Comparison of ENCODE assay signal across 14 cellular contexts in the genomic region with DNA sequence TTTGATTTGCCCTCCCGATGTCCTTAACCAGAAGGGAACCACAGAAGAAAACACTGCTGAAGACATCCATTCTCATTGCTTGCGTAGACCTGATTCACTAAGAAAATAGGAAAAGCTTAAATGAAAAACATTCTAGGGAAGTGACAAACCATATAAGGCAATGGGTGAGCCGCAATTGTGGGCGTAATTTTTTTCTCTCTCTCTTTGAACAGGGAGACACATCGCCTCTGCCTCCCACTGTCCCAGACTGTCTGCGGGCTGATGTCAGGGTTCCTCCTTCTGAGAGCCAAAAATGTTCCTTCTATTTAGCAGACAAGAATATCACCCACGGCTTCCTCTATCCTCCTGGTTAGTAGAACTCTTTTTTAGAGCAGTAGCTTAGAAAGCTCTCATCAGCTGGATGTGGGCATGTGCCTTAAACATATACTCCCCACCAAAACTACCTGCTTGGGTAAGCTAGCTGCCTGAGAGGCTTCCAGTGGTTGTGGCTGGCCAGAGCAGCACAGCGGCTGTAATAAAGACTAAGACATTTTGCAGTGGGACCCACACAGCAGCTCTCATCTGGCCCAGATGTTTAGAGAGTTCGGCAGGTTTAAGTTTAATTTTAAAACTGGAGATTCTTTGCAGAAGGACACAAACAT. TPM values are rescaled to one million over a fixed set of nuclear protein-coding genes. Genes with fewer than 3 reads are reported as not detected.
DNase-seq lines count a peak whose midpoint lies in the region; ATAC-seq and TF ChIP-seq lines count a peak whose summit lies in the region.
"Had no signal": no experiment of that assay in that cellular context is flagged by ENCODE, and none has a peak within 500 bp of the region (broad histone marks: within the 10 kb centered on the region; RNA-seq: fewer than 3 reads in every experiment).

No MANE protein-coding gene starts in this region.

- no peak overlapping the region for H3K4me3 Mint-ChIP-seq in effector memory CD8-positive, alpha-beta T cell
- H3K4me3 Mint-ChIP-seq: B cell, endodermal cell had no signal

- no peaks in the 10 kb centered on the region for H3K27me3 Mint-ChIP-seq in effector memory CD8-positive, alpha-beta T cell

- no peak for ATAC-seq in effector memory CD8-positive, alpha-beta T cell (replicated peaks)
- no peak for ATAC-seq in GM18519 (IDR thresholded peaks at IDR 0.05; ENCODE audit: low FRiP score, unreplicated experiment)
- ATAC-seq in GM19395 (IDR thresholded peaks at IDR 0.05; ENCODE audit: unreplicated experiment), result no peak
- ATAC-seq: left lobe of liver had no signal

- H3K9me3 Mint-ChIP-seq in effector memory CD8-positive, alpha-beta T cell, result no peaks in the 10 kb centered on the region
- H3K9me3 Mint-ChIP-seq: endodermal cell had no signal

- H3K36me3 Mint-ChIP-seq in effector memory CD8-positive, alpha-beta T cell (ENCODE audit: insufficient read depth), result no peaks in the 10 kb centered on the region

- no peak for TF ChIP-seq CTCF in AG04449 (IDR thresholded peaks at IDR 0.05; ENCODE audit: insufficient read depth, low read length, missing control alignments)

- H3K27ac Mint-ChIP-seq in effector memory CD8-positive, alpha-beta T cell, result no peak overlapping the region
- H3K27ac Mint-ChIP-seq: B cell, endodermal cell had no signal

- H3K4me1 Mint-ChIP-seq in effector memory CD8-positive, alpha-beta T cell (ENCODE audit: low read depth in 2 of 2), result no peaks in the 10 kb centered on the region
- H3K4me1 Mint-ChIP-seq: B cell, endodermal cell had no signal

- CTCF ChIA-PET in AG04449 (lab: Yijun Ruan, JAX), result interaction anchor here (1.2 to 1.4 kb wide), 3 partner anchors 38 to 176 kb away, joined by 3 to 5 read pairs (median 4); partner anchors contain the start of gene MED23

- H3K4me3 ChIP-seq in AG04449 (ENCODE audit: low read depth, low read length), result no peak overlapping the region; the same call in 1 of the 2 replicates

- H3K27ac ChIP-seq in caudate nucleus (ENCODE audit: low read depth, low read length), result no peak overlapping the region

- DNase-seq in AG04449 (ENCODE audit: low read depth, low spot score) (peak; percentile 63), M059J (ENCODE audit: low read depth) (peak; percentile 40), caudate nucleus (lab: John Stamatoyannopoulos, UW) (peak in 48 of 61 donors; percentile 1 to 91 (median 42)), middle frontal gyrus (ENCODE audit: extremely low spot score, low spot score) (peak; percentile 13), KG1 (lab: John Stamatoyannopoulos, UW) (no peak)
- no peak for DNase-seq in effector memory CD8-positive, alpha-beta T cell
- DNase-seq: endodermal cell; NCI-H2171; stimulated activated CD8-positive, alpha-beta memory T cell treated with anti-CD3 and anti-CD28 coated beads, Interleukin-4, amount 100 ng/mL, for 48 hours had no signal

- POLR2A ChIA-PET in AG04449 (lab: Yijun Ruan, JAX), result no interaction called here

RNA-seq across cellular contexts. Expression of gene CTAGE9, which starts 22.7 kb away (rescaled TPM):
- 0.27 TPM in 1 of 2 replicates, not detected in the other for total RNA-seq in M059J (2014; rRNA removed; shearing (Covaris generic))
- total RNA-seq: B cell, endodermal cell, HT-29, left lobe of liver had no signal

RNA-seq across cellular contexts. Expression of gene OR2A4, which starts 32.3 kb away (rescaled TPM):
- 0.59 TPM in 1 of 2 replicates, not detected in the other for total RNA-seq in M059J (2014; rRNA removed; shearing (Covaris generic))
- total RNA-seq: B cell, endodermal cell, HT-29, left lobe of liver had no signal

Comparison
In these comparisons a context has a peak if more than half of its experiments do, and no peak if none do; other contexts are left out.
1. DNase-seq: peak in AG04449 (single experiment), M059J (single experiment), caudate nucleus (48 of 61) and middle frontal gyrus (single experiment); none in KG1 (single experiment) and effector memory CD8-positive, alpha-beta T cell (0 of 3).